In the genomic region with DNA sequence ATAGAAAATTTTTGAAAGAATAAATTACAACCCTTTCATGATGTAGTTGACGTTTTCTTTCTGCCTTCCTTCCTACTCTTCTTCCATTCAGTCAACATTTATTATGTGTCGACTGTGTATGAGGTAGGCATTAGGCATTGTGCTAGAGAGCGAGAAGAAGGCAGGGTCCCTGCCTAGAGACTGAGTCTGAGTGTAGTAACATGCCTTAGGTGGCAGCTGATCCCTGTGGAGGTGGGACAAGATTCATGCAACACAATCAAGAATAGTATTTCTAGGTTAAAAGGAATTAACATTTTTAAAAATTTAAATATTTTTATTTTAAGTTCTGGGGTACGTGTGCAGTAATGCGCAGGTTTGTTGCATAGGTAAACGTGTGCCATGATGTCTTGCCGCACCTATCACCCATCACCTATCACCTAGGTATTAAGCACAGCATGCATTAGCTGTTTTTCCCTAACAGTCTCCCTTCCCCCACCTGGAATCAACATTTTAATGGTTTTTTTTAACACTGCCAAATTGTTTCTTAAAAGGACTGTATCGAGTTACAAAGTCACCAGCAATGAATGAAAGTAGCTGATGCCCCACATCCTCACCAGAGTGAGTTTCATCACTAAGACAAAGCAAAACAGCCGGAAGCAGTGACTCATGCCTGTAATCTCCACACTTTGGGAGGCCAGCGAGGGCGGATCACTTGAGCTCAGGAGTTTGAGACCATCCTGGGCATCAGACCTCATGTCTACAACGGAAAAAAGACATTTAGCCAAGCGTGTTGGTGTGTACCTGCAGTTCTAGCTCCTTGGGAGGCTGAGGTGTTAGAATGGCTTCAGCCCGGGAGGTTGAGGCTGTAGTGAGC, we compare ENCODE assay signal across 8 cellular contexts.
A peak's percentile ranks its signal among the peaks of the same experiment; 100 is the strongest.
DNase-seq lines count a peak whose midpoint lies in the region; ATAC-seq and TF ChIP-seq lines count a peak whose summit lies in the region.
"Had no signal": no experiment of that assay in that cellular context is flagged by ENCODE, and none has a peak within 500 bp of the region (broad histone marks: within the 10 kb centered on the region; RNA-seq: fewer than 3 reads in every experiment).

No MANE protein-coding gene starts in this region.

- peaks cover 56% of the 10 kb centered on the region for H3K27me3 Mint-ChIP-seq in activated CD4-positive, alpha-beta memory T cell treated with anti-CD3 and anti-CD28 coated beads, Interleukin-2, amount 10 ng/mL, durations not matched to agents 7 days and 5 days

- no peak overlapping the region for H3K27ac ChIP-seq in upper lobe of left lung

- TF ChIP-seq CTCF in upper lobe of left lung (IDR thresholded peaks at IDR 0.05): no peak

- peaks cover 0 to 10% (median 9%) of the 10 kb centered on the region in 4 donors for H3K4me1 ChIP-seq in upper lobe of left lung

- no peak for TF ChIP-seq EP300 in upper lobe of left lung (IDR thresholded peaks at IDR 0.05)

- H3K4me3 ChIP-seq in upper lobe of left lung: no peak overlapping the region

- ATAC-seq in upper lobe of left lung (ENCODE audit: low FRiP score in 2 of 2) (peak; percentile 66 to 87), GM21717 (IDR thresholded peaks at IDR 0.05; ENCODE audit: unreplicated experiment) (no peak)

- no peak overlapping the region for H3K4me3 Mint-ChIP-seq in activated CD4-positive, alpha-beta memory T cell treated with anti-CD3 and anti-CD28 coated beads, Interleukin-2, amount 10 ng/mL, durations not matched to agents 7 days and 5 days
- H3K4me3 Mint-ChIP-seq: T-helper 1 cell treated with Interleukin-12 subunit alpha and Interleukin-12 subunit beta and Interleukin-4 antibody, amounts not matched to agents 30 μg/mL and 1 μg/mL, for 36 hours had no signal

- no peak overlapping the region for H3K27ac Mint-ChIP-seq in activated CD4-positive, alpha-beta memory T cell treated with anti-CD3 and anti-CD28 coated beads, Interleukin-2, amount 10 ng/mL, durations not matched to agents 7 days and 5 days
- H3K27ac Mint-ChIP-seq: T-helper 1 cell treated with Interleukin-12 subunit alpha and Interleukin-12 subunit beta and Interleukin-4 antibody, amounts not matched to agents 30 μg/mL and 1 μg/mL, for 36 hours had no signal

- no peak for TF ChIP-seq POLR2A in upper lobe of left lung (IDR thresholded peaks at IDR 0.05)

- DNase-seq in H4 (ENCODE audit: low spot score): peak; percentile 94
- DNase-seq in NCI-H2107 treated with DMSO at 0.1 percent for 48 hours (lab: John Stamatoyannopoulos, UW; ENCODE audit: unreplicated experiment): peak; percentile 65
- peak; percentile 61 for DNase-seq in activated CD4-positive, alpha-beta memory T cell treated with anti-CD3 and anti-CD28 coated beads, Interleukin-2, amount 10 ng/mL, durations not matched to agents 7 days and 5 days
- DNase-seq in iPS DF 4.7 (ENCODE audit: extremely low read depth, low spot score): peak; percentile 99
- peak in 1 of 2 donors; percentile 62 for DNase-seq in upper lobe of left lung
- no peak for DNase-seq in DMS79 (lab: John Stamatoyannopoulos, UW)

- no peaks in the 10 kb centered on the region for H3K27me3 ChIP-seq in upper lobe of left lung

- no peaks in the 10 kb centered on the region for H3K9me3 ChIP-seq in upper lobe of left lung

- H3K9me3 Mint-ChIP-seq in activated CD4-positive, alpha-beta memory T cell treated with anti-CD3 and anti-CD28 coated beads, Interleukin-2, amount 10 ng/mL, durations not matched to agents 7 days and 5 days: no peaks in the 10 kb centered on the region

- no peaks in the 10 kb centered on the region for H3K36me3 ChIP-seq in upper lobe of left lung

- H3K36me3 Mint-ChIP-seq in activated CD4-positive, alpha-beta memory T cell treated with anti-CD3 and anti-CD28 coated beads, Interleukin-2, amount 10 ng/mL, durations not matched to agents 7 days and 5 days (ENCODE audit: low read depth): no peaks in the 10 kb centered on the region

- POLR2A ChIA-PET in activated CD4-positive, alpha-beta memory T cell treated with anti-CD3 and anti-CD28 coated beads, Interleukin-2, amount 10 ng/mL, durations not matched to agents 7 days and 5 days (lab: Charles Lee): no interaction called here

- 58 to 62% methylated on average over 14 of the region's 14 CpGs for WGBS in upper lobe of left lung, 2 donors

- peaks cover 27% of the 10 kb centered on the region for H3K4me1 Mint-ChIP-seq in activated CD4-positive, alpha-beta memory T cell treated with anti-CD3 and anti-CD28 coated beads, Interleukin-2, amount 10 ng/mL, durations not matched to agents 7 days and 5 days

- CTCF ChIA-PET in activated CD4-positive, alpha-beta memory T cell treated with anti-CD3 and anti-CD28 coated beads, Interleukin-2, amount 10 ng/mL, durations not matched to agents 7 days and 5 days (lab: Charles Lee): interaction anchor here (1.4 kb wide), 1 partner anchor 109 kb away, joined by 4 read pairs; no protein-coding TSS in a partner anchor
